ENCODE assay signal across 21 cellular contexts in the genomic region with DNA sequence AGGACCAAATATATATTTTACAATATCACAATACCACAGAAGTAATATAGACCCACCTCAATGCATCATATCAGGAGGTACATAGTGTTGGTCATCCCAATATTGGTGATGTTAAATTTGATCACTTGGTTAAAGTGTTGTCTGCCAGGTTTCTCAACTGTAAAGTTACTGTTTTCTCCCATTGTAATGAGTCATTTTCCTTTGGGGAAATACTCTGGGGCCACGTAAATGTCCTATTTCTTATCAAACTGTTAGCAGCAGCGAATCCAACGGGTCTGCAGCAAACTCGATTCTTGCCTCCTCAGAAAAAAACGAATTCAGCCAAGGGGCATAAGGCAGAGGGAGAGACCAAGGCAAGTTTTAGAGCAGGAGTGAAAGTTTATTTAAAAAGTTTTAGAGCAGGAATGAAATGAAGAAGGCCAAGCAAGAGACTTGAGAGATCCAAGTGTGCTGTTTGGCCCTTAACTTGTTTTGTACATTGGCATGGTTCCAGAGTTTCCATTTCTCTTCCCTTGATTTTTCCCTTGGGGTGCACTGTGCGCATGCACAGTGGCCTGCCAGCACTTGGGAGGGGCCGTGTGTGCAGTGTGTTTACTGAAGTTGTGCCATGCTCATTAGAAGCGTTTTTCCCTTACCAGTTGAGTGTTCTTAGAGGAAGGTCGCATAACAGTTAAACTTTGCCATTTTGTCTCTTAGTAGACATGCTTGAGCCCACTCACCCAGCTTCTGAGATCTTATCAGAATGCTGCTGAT.
A peak's percentile ranks its signal among the peaks of the same experiment; 100 is the strongest.
DNase-seq lines count a peak whose midpoint lies in the region; ATAC-seq and TF ChIP-seq lines count a peak whose summit lies in the region.
"Had no signal": no experiment of that assay in that cellular context is flagged by ENCODE, and none has a peak within 500 bp of the region (broad histone marks: within the 10 kb centered on the region; RNA-seq: fewer than 3 reads in every experiment).

No MANE protein-coding gene starts in this region.

- no peak for TF ChIP-seq CTCF in colonic mucosa (IDR thresholded peaks at IDR 0.05)
- no peak for TF ChIP-seq CTCF in mucosa of descending colon (IDR thresholded peaks at IDR 0.05)
- TF ChIP-seq CTCF in tibial artery (IDR thresholded peaks at IDR 0.05): no peak

- H3K36me3 ChIP-seq in colonic mucosa (no peaks in the 10 kb centered on the region), mucosa of descending colon (ENCODE audit: low read depth) (no peaks in the 10 kb centered on the region), tibial artery (no peaks in the 10 kb centered on the region)
- H3K36me3 ChIP-seq: transverse colon had no signal

- H3K4me3 ChIP-seq in colonic mucosa (no peak overlapping the region), mucosa of descending colon (no peak overlapping the region), tibial artery (no peak overlapping the region)
- H3K4me3 ChIP-seq: coronary artery, transverse colon had no signal

- H3K4me1 ChIP-seq in colonic mucosa (no peaks in the 10 kb centered on the region), mucosa of descending colon (ENCODE audit: low read depth) (no peaks in the 10 kb centered on the region), tibial artery (no peaks in the 10 kb centered on the region)

- H3K9me3 ChIP-seq in colonic mucosa (no peaks in the 10 kb centered on the region), mucosa of descending colon (no peaks in the 10 kb centered on the region), tibial artery (no peaks in the 10 kb centered on the region)
- H3K9me3 ChIP-seq: transverse colon had no signal

- DNase-seq in NCI-H748 (lab: John Stamatoyannopoulos, UW; ENCODE audit: unreplicated experiment): peak; percentile 15
- no peak for DNase-seq in NCI-H748 treated with DMSO at 0.1 percent for 48 hours (lab: John Stamatoyannopoulos, UW)
- peak; percentile 26 for DNase-seq in colonic mucosa
- peak; percentile 36 to 51 (median 43) for DNase-seq in mucosa of descending colon
- DNase-seq in tibial artery: peak; percentile 34 to 67
- no peak for DNase-seq in NCI-H1436 treated with DMSO at 0.1 percent for 48 hours (lab: John Stamatoyannopoulos, UW)
- no peak for DNase-seq in nucleus accumbens (lab: John Stamatoyannopoulos, UW)
- no peak for DNase-seq in activated CD8-positive, alpha-beta memory T cell treated with anti-CD3 and anti-CD28 coated beads for 24 hours
- DNase-seq: activated CD4-positive, alpha-beta T cell treated with anti-CD3 and anti-CD28 coated beads, Interleukin-2, amount 50 U/mL, for 48 hours; activated CD8-positive, alpha-beta memory T cell treated with anti-CD3 and anti-CD28 coated beads, Interleukin-2, amount 50 U/mL, for 4 hours; activated naive CD4-positive, alpha-beta T cell treated with anti-CD3 and anti-CD28 coated beads, Interleukin-2, amount 50 U/mL, for 16 hours; amygdala; CD8-positive, alpha-beta memory T cell; DND-41; effector memory CD8-positive, alpha-beta T cell; erythroblast; NCI-H1694 treated with DMSO at 0.1 percent for 48 hours; NCI-H526; transverse colon had no signal

- H3K27ac ChIP-seq in colonic mucosa (no peak overlapping the region), tibial artery (no peak overlapping the region)
- H3K27ac ChIP-seq: KMS-11, transverse colon had no signal

- no peak overlapping the region for H3K9ac ChIP-seq in colonic mucosa (ENCODE audit: low read depth in 2 of 2, low read length in 2 of 2)
- H3K9ac ChIP-seq: KMS-11 had no signal

- intact Hi-C loops in colonic mucosa (cut with DNase I) (no loop called here), mucosa of descending colon (cut with DNase I, micrococcal nuclease) (no loop called here), tibial artery (cut with DNase I; ENCODE audit: low total_unique reads) (no loop called here)

- ATAC-seq in mucosa of descending colon: no peak
- ATAC-seq: effector memory CD8-positive, alpha-beta T cell had no signal

- H3K27me3 ChIP-seq in colonic mucosa (no peaks in the 10 kb centered on the region), tibial artery (no peaks in the 10 kb centered on the region)
- H3K27me3 ChIP-seq: transverse colon had no signal

Comparison
In these comparisons a context has a peak if more than half of its experiments do, and no peak if none do; other contexts are left out.
1. DNase-seq: peak in NCI-H748 (single experiment), colonic mucosa (single experiment), mucosa of descending colon (3 of 3) and tibial artery (2 of 2); none in NCI-H748 treated with DMSO at 0.1 percent for 48 hours (single experiment), NCI-H1436 treated with DMSO at 0.1 percent for 48 hours (single experiment), nucleus accumbens (0 of 56) and activated CD8-positive, alpha-beta memory T cell treated with anti-CD3 and anti-CD28 coated beads for 24 hours (single experiment).